ENCODE assay signal across 1 cellular context in genomic region chr5:78659714-78660113, GRCh38.
A peak's percentile ranks its signal among the peaks of the same experiment; 100 is the strongest.
TF ChIP-seq lines count a peak whose summit lies in the region.

No MANE protein-coding gene starts in this region.

TF ChIP-seq in K562, 482 proteins besides CTCF, POLR2A, EP300 and RAD21 (continued from another document and continues in another):
- TF ChIP-seq THAP12 (CRISPR knock-in tag; IDR thresholded peaks at IDR 0.05) (no peak), SIN3B (IDR thresholded peaks at IDR 0.05; ENCODE audit: low read depth) (no peak), GMEB1 (CRISPR knock-in tag; IDR thresholded peaks at IDR 0.05) (no peak), CBX3 (IDR thresholded peaks at IDR 0.05; ENCODE audit: borderline replicate concordance in 1 of 2, low read length in 2 of 2) (no peak), SP2 (IDR thresholded peaks at IDR 0.05; ENCODE audit: extremely low read depth, low read depth, low read length, poor library complexity, severe bottlenecking) (no peak), ZNF146 (CRISPR knock-in tag; IDR thresholded peaks at IDR 0.05; ENCODE audit: unreplicated experiment) (no peak), POLR2B (IDR thresholded peaks at IDR 0.05; ENCODE audit: low read depth, partially characterized antibody) (no peak), ZNF316 (IDR thresholded peaks at IDR 0.05) (peak; percentile 98), ZBTB12 (CRISPR knock-in tag; IDR thresholded peaks at IDR 0.05) (0 out of 2 replicates have a peak, but pooled peaks have one; percentile 48), HMG20A (CRISPR knock-in tag; conservative IDR thresholded peaks at IDR 0.05) (no peak), TEAD1 (CRISPR knock-in tag; IDR thresholded peaks at IDR 0.05) (peak in 1 of 2 experiments; percentile 77; a peak in 1 of 4 replicates), ZNF655 (CRISPR knock-in tag; IDR thresholded peaks at IDR 0.05) (no peak), KDM4B (IDR thresholded peaks at IDR 0.05; ENCODE audit: borderline replicate concordance in 2 of 2, low read depth in 1 of 2) (no peak), MTA3 (IDR thresholded peaks at IDR 0.05; ENCODE audit: borderline replicate concordance) (no peak), BACH1 (tag; IDR thresholded peaks at IDR 0.05) (0 out of 2 replicates have a peak, but pooled peaks have one; percentile 41), RNF2 (IDR thresholded peaks at IDR 0.05) (peak; percentile 30; the same call in 1 of the 2 replicates)
- TF ChIP-seq, protein P1, sequence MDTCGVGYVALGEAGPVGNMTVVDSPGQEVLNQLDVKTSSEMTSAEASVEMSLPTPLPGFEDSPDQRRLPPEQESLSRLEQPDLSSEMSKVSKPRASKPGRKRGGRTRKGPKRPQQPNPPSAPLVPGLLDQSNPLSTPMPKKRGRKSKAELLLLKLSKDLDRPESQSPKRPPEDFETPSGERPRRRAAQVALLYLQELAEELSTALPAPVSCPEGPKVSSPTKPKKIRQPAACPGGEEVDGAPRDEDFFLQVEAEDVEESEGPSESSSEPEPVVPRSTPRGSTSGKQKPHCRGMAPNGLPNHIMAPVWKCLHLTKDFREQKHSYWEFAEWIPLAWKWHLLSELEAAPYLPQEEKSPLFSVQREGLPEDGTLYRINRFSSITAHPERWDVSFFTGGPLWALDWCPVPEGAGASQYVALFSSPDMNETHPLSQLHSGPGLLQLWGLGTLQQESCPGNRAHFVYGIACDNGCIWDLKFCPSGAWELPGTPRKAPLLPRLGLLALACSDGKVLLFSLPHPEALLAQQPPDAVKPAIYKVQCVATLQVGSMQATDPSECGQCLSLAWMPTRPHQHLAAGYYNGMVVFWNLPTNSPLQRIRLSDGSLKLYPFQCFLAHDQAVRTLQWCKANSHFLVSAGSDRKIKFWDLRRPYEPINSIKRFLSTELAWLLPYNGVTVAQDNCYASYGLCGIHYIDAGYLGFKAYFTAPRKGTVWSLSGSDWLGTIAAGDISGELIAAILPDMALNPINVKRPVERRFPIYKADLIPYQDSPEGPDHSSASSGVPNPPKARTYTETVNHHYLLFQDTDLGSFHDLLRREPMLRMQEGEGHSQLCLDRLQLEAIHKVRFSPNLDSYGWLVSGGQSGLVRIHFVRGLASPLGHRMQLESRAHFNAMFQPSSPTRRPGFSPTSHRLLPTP (IDR thresholded peaks at IDR 0.05; ENCODE audit: borderline replicate concordance, extremely low read depth, insufficient read length) = no peak
- TF ChIP-seq, protein P2, sequence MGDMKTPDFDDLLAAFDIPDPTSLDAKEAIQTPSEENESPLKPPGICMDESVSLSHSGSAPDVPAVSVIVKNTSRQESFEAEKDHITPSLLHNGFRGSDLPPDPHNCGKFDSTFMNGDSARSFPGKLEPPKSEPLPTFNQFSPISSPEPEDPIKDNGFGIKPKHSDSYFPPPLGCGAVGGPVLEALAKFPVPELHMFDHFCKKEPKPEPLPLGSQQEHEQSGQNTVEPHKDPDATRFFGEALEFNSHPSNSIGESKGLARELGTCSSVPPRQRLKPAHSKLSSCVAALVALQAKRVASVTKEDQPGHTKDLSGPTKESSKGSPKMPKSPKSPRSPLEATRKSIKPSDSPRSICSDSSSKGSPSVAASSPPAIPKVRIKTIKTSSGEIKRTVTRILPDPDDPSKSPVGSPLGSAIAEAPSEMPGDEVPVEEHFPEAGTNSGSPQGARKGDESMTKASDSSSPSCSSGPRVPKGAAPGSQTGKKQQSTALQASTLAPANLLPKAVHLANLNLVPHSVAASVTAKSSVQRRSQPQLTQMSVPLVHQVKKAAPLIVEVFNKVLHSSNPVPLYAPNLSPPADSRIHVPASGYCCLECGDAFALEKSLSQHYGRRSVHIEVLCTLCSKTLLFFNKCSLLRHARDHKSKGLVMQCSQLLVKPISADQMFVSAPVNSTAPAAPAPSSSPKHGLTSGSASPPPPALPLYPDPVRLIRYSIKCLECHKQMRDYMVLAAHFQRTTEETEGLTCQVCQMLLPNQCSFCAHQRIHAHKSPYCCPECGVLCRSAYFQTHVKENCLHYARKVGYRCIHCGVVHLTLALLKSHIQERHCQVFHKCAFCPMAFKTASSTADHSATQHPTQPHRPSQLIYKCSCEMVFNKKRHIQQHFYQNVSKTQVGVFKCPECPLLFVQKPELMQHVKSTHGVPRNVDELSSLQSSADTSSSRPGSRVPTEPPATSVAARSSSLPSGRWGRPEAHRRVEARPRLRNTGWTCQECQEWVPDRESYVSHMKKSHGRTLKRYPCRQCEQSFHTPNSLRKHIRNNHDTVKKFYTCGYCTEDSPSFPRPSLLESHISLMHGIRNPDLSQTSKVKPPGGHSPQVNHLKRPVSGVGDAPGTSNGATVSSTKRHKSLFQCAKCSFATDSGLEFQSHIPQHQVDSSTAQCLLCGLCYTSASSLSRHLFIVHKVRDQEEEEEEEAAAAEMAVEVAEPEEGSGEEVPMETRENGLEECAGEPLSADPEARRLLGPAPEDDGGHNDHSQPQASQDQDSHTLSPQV (IDR thresholded peaks at IDR 0.05) = 0 out of 2 replicates have a peak, but pooled peaks have one; percentile 32
- TF ChIP-seq, protein P3, sequence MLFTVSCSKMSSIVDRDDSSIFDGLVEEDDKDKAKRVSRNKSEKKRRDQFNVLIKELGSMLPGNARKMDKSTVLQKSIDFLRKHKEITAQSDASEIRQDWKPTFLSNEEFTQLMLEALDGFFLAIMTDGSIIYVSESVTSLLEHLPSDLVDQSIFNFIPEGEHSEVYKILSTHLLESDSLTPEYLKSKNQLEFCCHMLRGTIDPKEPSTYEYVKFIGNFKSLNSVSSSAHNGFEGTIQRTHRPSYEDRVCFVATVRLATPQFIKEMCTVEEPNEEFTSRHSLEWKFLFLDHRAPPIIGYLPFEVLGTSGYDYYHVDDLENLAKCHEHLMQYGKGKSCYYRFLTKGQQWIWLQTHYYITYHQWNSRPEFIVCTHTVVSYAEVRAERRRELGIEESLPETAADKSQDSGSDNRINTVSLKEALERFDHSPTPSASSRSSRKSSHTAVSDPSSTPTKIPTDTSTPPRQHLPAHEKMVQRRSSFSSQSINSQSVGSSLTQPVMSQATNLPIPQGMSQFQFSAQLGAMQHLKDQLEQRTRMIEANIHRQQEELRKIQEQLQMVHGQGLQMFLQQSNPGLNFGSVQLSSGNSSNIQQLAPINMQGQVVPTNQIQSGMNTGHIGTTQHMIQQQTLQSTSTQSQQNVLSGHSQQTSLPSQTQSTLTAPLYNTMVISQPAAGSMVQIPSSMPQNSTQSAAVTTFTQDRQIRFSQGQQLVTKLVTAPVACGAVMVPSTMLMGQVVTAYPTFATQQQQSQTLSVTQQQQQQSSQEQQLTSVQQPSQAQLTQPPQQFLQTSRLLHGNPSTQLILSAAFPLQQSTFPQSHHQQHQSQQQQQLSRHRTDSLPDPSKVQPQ (CRISPR knock-in tag; IDR thresholded peaks at IDR 0.05; ENCODE audit: borderline replicate concordance) = no peak
- TF ChIP-seq, protein P4, sequence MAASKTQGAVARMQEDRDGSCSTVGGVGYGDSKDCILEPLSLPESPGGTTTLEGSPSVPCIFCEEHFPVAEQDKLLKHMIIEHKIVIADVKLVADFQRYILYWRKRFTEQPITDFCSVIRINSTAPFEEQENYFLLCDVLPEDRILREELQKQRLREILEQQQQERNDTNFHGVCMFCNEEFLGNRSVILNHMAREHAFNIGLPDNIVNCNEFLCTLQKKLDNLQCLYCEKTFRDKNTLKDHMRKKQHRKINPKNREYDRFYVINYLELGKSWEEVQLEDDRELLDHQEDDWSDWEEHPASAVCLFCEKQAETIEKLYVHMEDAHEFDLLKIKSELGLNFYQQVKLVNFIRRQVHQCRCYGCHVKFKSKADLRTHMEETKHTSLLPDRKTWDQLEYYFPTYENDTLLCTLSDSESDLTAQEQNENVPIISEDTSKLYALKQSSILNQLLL (CRISPR knock-in tag; IDR thresholded peaks at IDR 0.05; ENCODE audit: borderline replicate concordance) = no peak
- TF ChIP-seq, protein P5, sequence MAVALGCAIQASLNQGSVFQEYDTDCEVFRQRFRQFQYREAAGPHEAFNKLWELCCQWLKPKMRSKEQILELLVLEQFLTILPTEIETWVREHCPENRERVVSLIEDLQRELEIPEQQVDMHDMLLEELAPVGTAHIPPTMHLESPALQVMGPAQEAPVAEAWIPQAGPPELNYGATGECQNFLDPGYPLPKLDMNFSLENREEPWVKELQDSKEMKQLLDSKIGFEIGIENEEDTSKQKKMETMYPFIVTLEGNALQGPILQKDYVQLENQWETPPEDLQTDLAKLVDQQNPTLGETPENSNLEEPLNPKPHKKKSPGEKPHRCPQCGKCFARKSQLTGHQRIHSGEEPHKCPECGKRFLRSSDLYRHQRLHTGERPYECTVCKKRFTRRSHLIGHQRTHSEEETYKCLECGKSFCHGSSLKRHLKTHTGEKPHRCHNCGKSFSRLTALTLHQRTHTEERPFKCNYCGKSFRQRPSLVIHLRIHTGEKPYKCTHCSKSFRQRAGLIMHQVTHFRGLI (CRISPR knock-in tag; IDR thresholded peaks at IDR 0.05) = no peak
